In genomic region chr17:7845359-7846062, GRCh38 we compare ENCODE assay signal across 8 cellular contexts. TPM values are rescaled to one million over a fixed set of nuclear protein-coding genes. Genes with fewer than 3 reads are reported as not detected.
A peak's percentile ranks its signal among the peaks of the same experiment; 100 is the strongest.
DNase-seq lines count a peak whose midpoint lies in the region; ATAC-seq and TF ChIP-seq lines count a peak whose summit lies in the region.

No MANE protein-coding gene starts in this region.

- H3K4me3 ChIP-seq in CD4-positive, alpha-beta memory T cell (ENCODE audit: low read length in 2 of 2): peak overlapping the region in 1 of 2 donors; percentile 92
- H3K4me3 ChIP-seq in PC-9 (peak overlapping the region; percentile 93), osteoblast (ENCODE audit: insufficient read depth, low read length) (peak overlapping the region; percentile 81)

- ATAC-seq in HG03196 (IDR thresholded peaks at IDR 0.05; ENCODE audit: unreplicated experiment) (no peak), GM19395 (IDR thresholded peaks at IDR 0.05; ENCODE audit: unreplicated experiment) (no peak), HG03354 (IDR thresholded peaks at IDR 0.05; ENCODE audit: poor library complexity, severe bottlenecking, unreplicated experiment) (no peak), HG03565 (IDR thresholded peaks at IDR 0.05; ENCODE audit: unreplicated experiment) (no peak)

- CTCF ChIA-PET in CD4-positive, alpha-beta memory T cell (lab: Charles Lee; ENCODE audit: partially characterized antibody): interaction anchor here (1.2 to 2.0 kb wide), 6 partner anchors 11 to 144 kb away, joined by 3 to 16 read pairs (median 4); partner anchors contain the start of genes KDM6B and NAA38
- CTCF ChIA-PET in PC-9 (lab: Charles Lee): interaction anchor here (0.8 to 1.1 kb wide), 2 partner anchors 11 to 12 kb away, joined by 3 to 7 read pairs; partner anchors contain the start of gene NAA38

- intact Hi-C loops in CD4-positive, alpha-beta memory T cell (cut with micrococcal nuclease): loop anchor here (10.0 kb wide), 1 partner anchor 611 kb away; the partner anchor contains the start of genes DVL2 and PHF23
- intact Hi-C loops in PC-9 (cut with micrococcal nuclease; ENCODE audit: unreplicated experiment): no loop called here

- peak overlapping the region; percentile 92 to 99 (median 97) for H3K4me3 Mint-ChIP-seq in CD4-positive, alpha-beta memory T cell
- H3K4me3 Mint-ChIP-seq in endothelial cell (ENCODE audit: unreplicated experiment): peak overlapping the region; percentile 67

- peak overlapping the region; percentile 99 to 100 (median 100) for H3K27ac Mint-ChIP-seq in CD4-positive, alpha-beta memory T cell
- peak overlapping the region; percentile 57 for H3K27ac Mint-ChIP-seq in endothelial cell (ENCODE audit: unreplicated experiment)

- H3K4me2 ChIP-seq in PC-9: peak overlapping the region; percentile 97
- peak overlapping the region; percentile 97 for H3K4me2 ChIP-seq in osteoblast (ENCODE audit: insufficient read depth, low read length)

- H3F3A ChIP-seq in PC-9 (ENCODE audit: insufficient read depth, low read depth): peaks cover 29% of the 10 kb centered on the region; the same call in 1 of the 2 replicates

- H3K79me2 ChIP-seq in PC-9 (ENCODE audit: low read depth) (peaks cover 23% of the 10 kb centered on the region), osteoblast (ENCODE audit: insufficient read depth, low read length) (peaks cover 29% of the 10 kb centered on the region)

- POLR2A ChIA-PET in CD4-positive, alpha-beta memory T cell (lab: Charles Lee; ENCODE audit: partially characterized antibody): interaction anchor here (0.7 to 13.6 kb wide), 13 partner anchors 8 to 533 kb away, joined by 3 to 238 read pairs (median 3); partner anchors contain the start of genes ACAP1, CYB5D1, KDM6B and NAA38
- POLR2A ChIA-PET in PC-9 (lab: Charles Lee; ENCODE audit: unreplicated experiment): no interaction called here

- no peak for TF ChIP-seq CTCF in PC-9 (conservative IDR thresholded peaks at IDR 0.05)
- TF ChIP-seq CTCF in endothelial cell (IDR thresholded peaks at IDR 0.05; ENCODE audit: unreplicated experiment): no peak
- TF ChIP-seq CTCF in osteoblast (IDR thresholded peaks at IDR 0.05; ENCODE audit: extremely low read depth, low read depth, low read length): no peak

- no peak for DNase-seq in CD4-positive, alpha-beta memory T cell
- no peak for DNase-seq in PC-9
- no peak for DNase-seq in endothelial cell (ENCODE audit: low spot score)
- DNase-seq in osteoblast (ENCODE audit: insufficient read length, low spot score, missing footprints): no peak

- no peaks in the 10 kb centered on the region for H3K9me2 ChIP-seq in PC-9 (ENCODE audit: insufficient read depth)

- H3K4me1 Mint-ChIP-seq in CD4-positive, alpha-beta memory T cell: peaks cover 15 to 40% (median 28%) of the 10 kb centered on the region in 4 donors
- H3K4me1 Mint-ChIP-seq in endothelial cell (ENCODE audit: unreplicated experiment): peaks cover 21% of the 10 kb centered on the region

- H4K20me1 ChIP-seq in PC-9 (ENCODE audit: insufficient read depth): peaks cover 10% of the 10 kb centered on the region
- peaks cover 29% of the 10 kb centered on the region for H4K20me1 ChIP-seq in osteoblast (ENCODE audit: insufficient read depth, low read length)

- no peaks in the 10 kb centered on the region for H3K27me3 ChIP-seq in CD4-positive, alpha-beta memory T cell (ENCODE audit: insufficient read depth, low read length)
- H3K27me3 ChIP-seq in PC-9 (ENCODE audit: insufficient read depth, low read depth) (no peaks in the 10 kb centered on the region), osteoblast (ENCODE audit: insufficient read depth, low read length) (no peaks in the 10 kb centered on the region)

- peaks cover 25% of the 10 kb centered on the region for H3K4me1 ChIP-seq in CD4-positive, alpha-beta memory T cell (ENCODE audit: insufficient read depth, low read length)
- H3K4me1 ChIP-seq in PC-9 (replicated peaks; ENCODE audit: insufficient read depth): peaks cover 10% of the 10 kb centered on the region
- H3K4me1 ChIP-seq in osteoblast (ENCODE audit: insufficient read depth, low read length): peaks cover 29% of the 10 kb centered on the region

- H3K27me3 Mint-ChIP-seq in CD4-positive, alpha-beta memory T cell: peaks cover 0 to 3% of the 10 kb centered on the region in 2 donors
- H3K27me3 Mint-ChIP-seq in endothelial cell (ENCODE audit: unreplicated experiment): peaks cover 17% of the 10 kb centered on the region

- BruUV-seq in PC-9 (replicated peaks; lab: Mats Ljungman, UMichigan): no TSS peak

- peaks cover 3 to 59% of the 10 kb centered on the region in 2 donors for H3K36me3 Mint-ChIP-seq in CD4-positive, alpha-beta memory T cell
- H3K36me3 Mint-ChIP-seq in endothelial cell (ENCODE audit: low read depth, unreplicated experiment): peaks cover 31% of the 10 kb centered on the region

- H3K9me3 Mint-ChIP-seq in CD4-positive, alpha-beta memory T cell: peaks cover 0 to 1% (median 0%) of the 10 kb centered on the region in 8 donors
- no peaks in the 10 kb centered on the region for H3K9me3 Mint-ChIP-seq in endothelial cell (ENCODE audit: unreplicated experiment)

- H3K27ac ChIP-seq in CD4-positive, alpha-beta memory T cell (ENCODE audit: low read depth, low read length): peak overlapping the region; percentile 99
- H3K27ac ChIP-seq in PC-9 (no peak overlapping the region), osteoblast (ENCODE audit: low read depth, low read length) (peak overlapping the region; percentile 99)

- H3K36me3 ChIP-seq in CD4-positive, alpha-beta memory T cell (ENCODE audit: insufficient read depth, low read length): peaks cover 12% of the 10 kb centered on the region
- H3K36me3 ChIP-seq in PC-9 (ENCODE audit: low read depth) (no peaks in the 10 kb centered on the region), osteoblast (ENCODE audit: insufficient read depth, low read length) (peaks cover 28% of the 10 kb centered on the region)

- H2AFZ ChIP-seq in PC-9 (no peak overlapping the region), osteoblast (ENCODE audit: low read length) (no peak overlapping the region)

- no peaks in the 10 kb centered on the region for H3K9me3 ChIP-seq in CD4-positive, alpha-beta memory T cell (ENCODE audit: control insufficient read depth in 1 of 2, low read length in 2 of 2)
- H3K9me3 ChIP-seq in PC-9 (ENCODE audit: insufficient read depth, low read depth): no peaks in the 10 kb centered on the region
- no peaks in the 10 kb centered on the region for H3K9me3 ChIP-seq in osteoblast (ENCODE audit: low read depth, low read length)

RNA-seq across cellular contexts. Expression of gene TMEM88, which starts 9.4 kb away (rescaled TPM):
- 1 to 10 TPM; 6.2 to 7.9 TPM for total RNA-seq in CD4-positive, alpha-beta memory T cell
- polyA plus RNA-seq in CD4-positive, alpha-beta memory T cell: not detected
- total RNA-seq in PC-9 (2021): 3.1 and 3.4 TPM in 2 replicates
- 13.6 TPM for total RNA-seq in endothelial cell (ENCODE audit: unreplicated experiment)
- total RNA-seq in osteoblast: 0.29 and 0.36 TPM in 2 replicates

RNA-seq across cellular contexts. Expression of gene KDM6B, which starts 11.5 kb away (rescaled TPM):
- total RNA-seq in CD4-positive, alpha-beta memory T cell: 100 to 1,000 TPM; 119 to 129 TPM
- 1 to 10 TPM in 1 of 2 donors, not detected in 1; 1.7 TPM for polyA plus RNA-seq in CD4-positive, alpha-beta memory T cell
- total RNA-seq in PC-9 (2021): 41.3 and 41.8 TPM in 2 replicates
- total RNA-seq in endothelial cell (ENCODE audit: unreplicated experiment): 47.4 TPM
- 5.6 and 12.3 TPM in 2 replicates for total RNA-seq in osteoblast

RNA-seq across cellular contexts. Expression of gene NAA38, which starts 11.8 kb away (rescaled TPM):
- total RNA-seq in CD4-positive, alpha-beta memory T cell: 10 to 100 TPM; 23.1 to 25.8 TPM
- polyA plus RNA-seq in CD4-positive, alpha-beta memory T cell: 100 to 1,000 TPM; 139 to 149 TPM
- total RNA-seq in PC-9 (2021) (159 and 176 TPM in 2 replicates), endothelial cell (ENCODE audit: unreplicated experiment) (97.9 TPM), osteoblast (25.3 and 29.7 TPM in 2 replicates)

RNA-seq across cellular contexts. Expression of gene CYB5D1, which starts 12.3 kb away (rescaled TPM):
- total RNA-seq in CD4-positive, alpha-beta memory T cell: 10 to 100 TPM in 1 of 2 experiments, 1 to 10 TPM in 1; 8.7 to 11.4 TPM
- polyA plus RNA-seq in CD4-positive, alpha-beta memory T cell: 1 to 10 TPM; 5.1 to 5.2 TPM
- 14.3 and 22.0 TPM in 2 replicates for total RNA-seq in PC-9 (2021)
- total RNA-seq in endothelial cell (ENCODE audit: unreplicated experiment): 6.4 TPM
- total RNA-seq in osteoblast: 8.3 and 10.5 TPM in 2 replicates

RNA-seq across cellular contexts. Expression of gene CHD3, which starts 43.1 kb away (rescaled TPM):
- 100 to 1,000 TPM; 274 to 287 TPM for total RNA-seq in CD4-positive, alpha-beta memory T cell
- polyA plus RNA-seq in CD4-positive, alpha-beta memory T cell: 10 to 100 TPM in 1 of 2 donors, under 1 TPM in 1; 0.84 to 24.4 TPM
- total RNA-seq in PC-9 (2021) (197 and 219 TPM in 2 replicates), endothelial cell (ENCODE audit: unreplicated experiment) (133 TPM), osteoblast (95.2 and 97.0 TPM in 2 replicates)
